16 cellular contexts compared by ENCODE assay signal in the genomic region with DNA sequence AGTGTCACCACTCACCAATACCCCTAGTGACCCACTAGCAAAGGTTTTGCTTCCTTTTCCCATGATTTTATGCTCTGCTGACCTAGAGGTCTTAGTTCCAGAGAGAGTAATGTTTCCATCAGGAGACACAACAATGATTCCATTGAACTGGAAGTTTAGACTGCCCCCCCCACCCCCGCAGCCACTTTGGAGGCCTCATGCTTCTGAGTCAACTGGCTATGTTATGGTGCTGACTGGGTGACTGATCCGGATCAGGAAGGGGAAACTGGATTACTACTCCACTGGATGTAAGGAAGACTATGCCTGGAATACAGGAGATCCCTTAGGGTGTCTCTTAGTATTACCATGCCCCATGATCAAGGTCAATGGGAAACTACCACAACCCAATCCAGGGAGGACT.
A peak's percentile ranks its signal among the peaks of the same experiment; 100 is the strongest.
DNase-seq lines count a peak whose midpoint lies in the region; ATAC-seq, FAIRE-seq and TF ChIP-seq lines count a peak whose summit lies in the region.
"Had no signal": no experiment of that assay in that cellular context is flagged by ENCODE, and none has a peak within 500 bp of the region (broad histone marks: within the 10 kb centered on the region; RNA-seq: fewer than 3 reads in every experiment).

No MANE protein-coding gene starts in this region.

- 38 to 51% methylated on average over 2 of the region's 2 CpGs for WGBS in tibial nerve, 2 donors

- H3K36me3 ChIP-seq in tibial nerve = no peaks in the 10 kb centered on the region
- H3K36me3 ChIP-seq: BLaER1, HAP-1 had no signal

- no peak for ATAC-seq in HG02885 (IDR thresholded peaks at IDR 0.05; ENCODE audit: poor library complexity, unreplicated experiment)
- ATAC-seq in HG03095 (IDR thresholded peaks at IDR 0.05; ENCODE audit: unreplicated experiment) = no peak

- no peak for TF ChIP-seq EP300 in tibial nerve (IDR thresholded peaks at IDR 0.05)

- no peaks in the 10 kb centered on the region for H3K4me1 ChIP-seq in tibial nerve
- H3K4me1 ChIP-seq: HAP-1 had no signal

- in situ Hi-C loops in Caki2 (cut with HindIII; ENCODE audit: low pct_unique_long_range_greater_than_20kb, low sequenced_read_pairs) = no loop called here

- TF ChIP-seq CTCF in tibial nerve (IDR thresholded peaks at IDR 0.05) = no peak

- no peak for FAIRE-seq in RCC 7860 (lab: Jason Lieb, UNC)
- FAIRE-seq: H1 had no signal

- no peak overlapping the region for H3K4me3 ChIP-seq in tibial nerve
- H3K4me3 ChIP-seq: BLaER1, HAP-1 had no signal

- no peaks in the 10 kb centered on the region for H3K9me3 ChIP-seq in tibial nerve
- H3K9me3 ChIP-seq: BLaER1, HAP-1 had no signal

- DNase-seq in Caki2 (ENCODE audit: low read depth) (peak; percentile 55), RCC 7860 (ENCODE audit: low spot score) (peak; percentile 45), foreskin melanocyte (peak; percentile 93), renal cortical epithelial cell (ENCODE audit: low read depth) (peak; percentile 40), tibial nerve (ENCODE audit: low spot score in 2 of 2) (no peak)
- DNase-seq: 8988T; AML-193; CD8-positive, alpha-beta memory T cell; DND-41; GF-D8 had no signal

- no peak for TF ChIP-seq POLR2A in tibial nerve (IDR thresholded peaks at IDR 0.05)

- no peak overlapping the region for H3K27ac ChIP-seq in tibial nerve
- H3K27ac ChIP-seq: BLaER1, KMS-11 had no signal

- no peaks in the 10 kb centered on the region for H3K27me3 ChIP-seq in tibial nerve
- H3K27me3 ChIP-seq: BLaER1 had no signal

Comparison
In these comparisons a context has a peak if more than half of its experiments do, and no peak if none do; other contexts are left out.
1. DNase-seq: peak in Caki2 (single experiment), RCC 7860 (single experiment), foreskin melanocyte (single experiment) and renal cortical epithelial cell (single experiment); none in tibial nerve (0 of 2).